ENCODE assay signal across 8 cellular contexts in the genomic region with DNA sequence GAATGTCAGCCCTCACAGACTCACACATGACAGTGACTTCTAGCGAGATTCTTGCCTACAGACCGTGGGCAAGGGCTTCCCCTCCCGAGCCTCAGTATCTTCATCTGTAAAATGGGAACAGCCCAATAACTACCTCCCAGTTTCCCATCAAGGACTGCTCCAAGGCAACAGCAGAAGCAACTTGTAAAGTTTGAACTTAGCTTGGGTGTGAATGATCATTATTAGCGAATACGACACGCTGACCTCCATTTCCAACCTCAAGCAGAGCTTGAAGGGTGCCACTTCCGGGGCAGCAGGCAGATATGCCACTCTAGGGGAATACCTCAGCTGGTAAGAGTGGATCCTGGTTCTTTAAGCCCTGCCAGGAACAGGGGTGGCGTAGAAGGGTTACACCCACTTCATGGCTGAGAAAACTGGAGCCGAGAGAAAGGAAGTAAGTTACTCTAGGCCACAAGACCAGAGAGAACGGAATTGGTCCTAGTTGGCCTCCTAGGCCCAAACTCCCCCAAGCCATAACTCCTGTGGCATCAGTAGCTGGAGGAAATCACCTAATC. TPM values are rescaled to one million over a fixed set of nuclear protein-coding genes. Genes with fewer than 3 reads are reported as not detected.
DNase-seq lines count a peak whose midpoint lies in the region; TF ChIP-seq lines count a peak whose summit lies in the region.

No MANE protein-coding gene starts in this region.

- TF ChIP-seq CTCF in choroid plexus epithelial cell (conservative IDR thresholded peaks at IDR 0.05; ENCODE audit: low read depth, low read length) (no peak), vagina (IDR thresholded peaks at IDR 0.05) (no peak)

- H3K4me1 ChIP-seq in vagina = peaks cover 69% of the 10 kb centered on the region

- H3K36me3 ChIP-seq in vagina = peaks cover 4 to 16% of the 10 kb centered on the region in 2 donors

- H3K9me3 ChIP-seq in vagina = no peaks in the 10 kb centered on the region

- peak; percentile 44 for DNase-seq in activated CD4-positive, alpha-beta T cell treated with anti-CD3 and anti-CD28 coated beads for 48 hours
- no peak for DNase-seq in activated CD4-positive, alpha-beta T cell treated with anti-CD3 and anti-CD28 coated beads for 1 hour
- DNase-seq in RPMI8226 (peak; percentile 56), choroid plexus epithelial cell (ENCODE audit: low read depth) (no peak), midbrain (lab: John Stamatoyannopoulos, UW) (peak; percentile 35), vagina (ENCODE audit: extremely low spot score in 2 of 2) (no peak), LoVo (ENCODE audit: low spot score) (no peak), retina (no peak)

- no peak for TF ChIP-seq POLR2A in vagina (IDR thresholded peaks at IDR 0.05)

- peak overlapping the region; percentile 99 for H3K4me3 ChIP-seq in choroid plexus epithelial cell (ENCODE audit: low read depth, low read length)
- H3K4me3 ChIP-seq in vagina = peak overlapping the region; percentile 62 to 90

- intact Hi-C loops in vagina (cut with DNase I) = no loop called here

- no peaks in the 10 kb centered on the region for H3K27me3 ChIP-seq in vagina

- H3K27ac ChIP-seq in vagina = peak overlapping the region; percentile 98

RNA-seq across cellular contexts. Expression of gene RNF44, which starts 2.0 kb away (rescaled TPM):
- 24.6 TPM for total RNA-seq in vagina

RNA-seq across cellular contexts. Expression of gene CDHR2, which starts 14.0 kb away (rescaled TPM):
- not detected for total RNA-seq in vagina

Comparison
In these comparisons a context has a peak if more than half of its experiments do, and no peak if none do; other contexts are left out.
1. DNase-seq: peak in activated CD4-positive, alpha-beta T cell treated with anti-CD3 and anti-CD28 coated beads for 48 hours (single experiment), RPMI8226 (single experiment) and midbrain (single experiment); none in activated CD4-positive, alpha-beta T cell treated with anti-CD3 and anti-CD28 coated beads for 1 hour (single experiment), choroid plexus epithelial cell (single experiment), vagina (0 of 2), LoVo (single experiment) and retina (single experiment).